In the genomic region with DNA sequence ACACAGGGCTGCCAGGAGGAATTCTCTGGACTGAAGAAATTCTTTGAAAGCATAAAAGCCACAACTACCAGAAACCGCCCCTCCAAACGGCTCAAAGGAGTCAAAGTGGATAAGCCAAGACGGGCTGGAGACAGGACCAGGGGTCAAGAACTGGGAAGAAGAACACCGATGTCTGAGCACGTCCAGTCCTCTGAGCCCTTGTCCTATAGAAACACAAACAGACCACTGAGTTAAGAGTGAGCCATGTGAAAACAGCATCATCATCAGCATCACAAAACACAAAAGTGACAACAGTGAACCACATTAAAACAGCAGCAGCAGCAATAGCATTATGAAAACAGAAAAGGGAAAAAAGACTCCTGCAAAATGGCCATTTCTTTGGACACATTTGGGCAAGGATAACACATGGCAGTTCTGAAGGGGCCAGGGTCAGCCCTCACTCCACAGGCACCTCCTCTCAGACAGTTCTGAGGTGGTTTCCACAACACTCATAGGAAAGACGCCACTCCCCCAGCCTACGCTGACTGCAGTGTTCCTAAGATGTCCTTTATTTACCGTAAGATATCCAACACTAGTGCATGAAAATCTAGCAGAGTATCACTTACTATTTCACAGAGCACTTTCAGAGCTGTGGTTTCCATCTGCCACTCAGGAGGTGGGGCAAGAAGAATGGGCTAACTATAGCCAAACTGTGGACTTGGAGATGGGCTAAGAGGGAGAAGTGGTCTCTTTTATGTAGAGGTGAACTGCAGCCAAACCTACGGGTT, we compare ENCODE assay signal across 18 cellular contexts. TPM values are rescaled to one million over a fixed set of nuclear protein-coding genes. Genes with fewer than 3 reads are reported as not detected.
DNase-seq lines count a peak whose midpoint lies in the region; ATAC-seq, FAIRE-seq and TF ChIP-seq lines count a peak whose summit lies in the region.
"Had no signal": no experiment of that assay in that cellular context is flagged by ENCODE, and none has a peak within 500 bp of the region (broad histone marks: within the 10 kb centered on the region; RNA-seq: fewer than 3 reads in every experiment).

No MANE protein-coding gene starts in this region.

- no peak for TF ChIP-seq CTCF in natural killer cell (IDR thresholded peaks at IDR 0.05)

- peak overlapping the region; percentile 8 for H3K4me2 ChIP-seq in BLaER1

- no peak overlapping the region for H3K27ac Mint-ChIP-seq in activated T-cell treated with anti-CD3 and anti-CD28 coated beads, Interleukin-2, amount 50 U/mL, for 72 hours
- H3K27ac Mint-ChIP-seq in natural killer cell: peak overlapping the region; percentile 98 to 99

- H4K20me1 ChIP-seq in BLaER1: 0 out of 2 replicates have a peak, but pooled peaks cover 5% of the 10 kb centered on the region

- H3K27ac ChIP-seq in BLaER1: peak overlapping the region; percentile 8; the same call in 1 of the 2 replicates
- H3K27ac ChIP-seq: suprapubic skin had no signal

- no peaks in the 10 kb centered on the region for H3K27me3 Mint-ChIP-seq in activated T-cell treated with anti-CD3 and anti-CD28 coated beads, Interleukin-2, amount 50 U/mL, for 72 hours (ENCODE audit: low read depth)
- no peaks in the 10 kb centered on the region for H3K27me3 Mint-ChIP-seq in natural killer cell (ENCODE audit: low read depth in 2 of 2)

- no peaks in the 10 kb centered on the region for H3K9me3 ChIP-seq in BLaER1
- H3K9me3 ChIP-seq: suprapubic skin had no signal

- H3K4me1 ChIP-seq in BLaER1: peaks cover 52% of the 10 kb centered on the region
- H3K4me1 ChIP-seq: suprapubic skin had no signal

- peak overlapping the region; percentile 28 to 36 for H3K4me3 Mint-ChIP-seq in activated T-cell treated with anti-CD3 and anti-CD28 coated beads, Interleukin-2, amount 50 U/mL, for 72 hours
- peak overlapping the region; percentile 64 for H3K4me3 Mint-ChIP-seq in natural killer cell

- no peak for TF ChIP-seq POLR2A in GM12891 (IDR thresholded peaks at IDR 0.05; ENCODE audit: low read depth, low read length)

- H3K9ac ChIP-seq in BLaER1: no peak overlapping the region

- H3K9me3 Mint-ChIP-seq in activated T-cell treated with anti-CD3 and anti-CD28 coated beads, Interleukin-2, amount 50 U/mL, for 72 hours: no peaks in the 10 kb centered on the region
- no peaks in the 10 kb centered on the region for H3K9me3 Mint-ChIP-seq in natural killer cell
- H3K9me3 Mint-ChIP-seq: activated naive CD4-positive, alpha-beta T cell treated with anti-CD3 and anti-CD28 coated beads, Interleukin-2, amount 50 U/mL, for 72 hours had no signal

- peaks cover 92% of the 10 kb centered on the region for H3K36me3 ChIP-seq in BLaER1

- H3K4me1 Mint-ChIP-seq in activated T-cell treated with anti-CD3 and anti-CD28 coated beads, Interleukin-2, amount 50 U/mL, for 72 hours (ENCODE audit: low read depth): peaks cover 84% of the 10 kb centered on the region
- peaks cover 95 to 97% of the 10 kb centered on the region in 2 donors for H3K4me1 Mint-ChIP-seq in natural killer cell

- FAIRE-seq in GM12891 (lab: Jason Lieb, UNC): peak; percentile 54
- FAIRE-seq: bronchial epithelial cell had no signal

- peaks cover 13 to 51% of the 10 kb centered on the region in 2 donors for H3K36me3 Mint-ChIP-seq in activated T-cell treated with anti-CD3 and anti-CD28 coated beads, Interleukin-2, amount 50 U/mL, for 72 hours (ENCODE audit: insufficient read depth in 2 of 2)
- H3K36me3 Mint-ChIP-seq in natural killer cell: peaks cover 10% of the 10 kb centered on the region

- intact Hi-C loops in natural killer cell (cut with micrococcal nuclease): loop anchor here (5.0 kb wide), 1 partner anchor 72 kb away; no protein-coding TSS in a partner anchor

- no peaks in the 10 kb centered on the region for H3K27me3 ChIP-seq in BLaER1
- H3K27me3 ChIP-seq: suprapubic skin had no signal

- ATAC-seq in activated T-cell treated with anti-CD3 and anti-CD28 coated beads, Interleukin-2, amount 50 U/mL, for 72 hours (replicated peaks in 1 of 2): no peak
- peak in 2 of 3 donors; percentile 18 to 22 for ATAC-seq in natural killer cell
- no peak for ATAC-seq in HG03280 (IDR thresholded peaks at IDR 0.05; ENCODE audit: unreplicated experiment)
- ATAC-seq: activated CD4-positive, CD25-positive, alpha-beta regulatory T cell treated with anti-CD3 and anti-CD28 coated beads, Interleukin-2, amount 50 U/mL, for 24 hours had no signal

- DNase-seq in GM12891 (ENCODE audit: insufficient read length, low spot score): no peak
- peak in 1 of 2 donors; percentile 22 for DNase-seq in activated T-cell treated with anti-CD3 and anti-CD28 coated beads, Interleukin-2, amount 50 U/mL, for 72 hours
- DNase-seq in natural killer cell: peak; percentile 28
- no peak for DNase-seq in SHP77 (lab: John Stamatoyannopoulos, UW)
- no peak for DNase-seq in NCI-H1436 (lab: John Stamatoyannopoulos, UW)
- no peak for DNase-seq in globus pallidus (ENCODE audit: low spot score)
- DNase-seq: DMS 273 treated with DMSO at 0.1 percent for 48 hours, hippocampal formation, NCI-H1105 treated with DMSO at 0.1 percent for 48 hours, NCI-H2171, RPMI8226, SW 1271 had no signal

- H3K4me3 ChIP-seq in BLaER1: no peak overlapping the region
- H3K4me3 ChIP-seq: suprapubic skin had no signal

TF ChIP-seq in GM12891, 5 proteins besides CTCF, POLR2A, EP300 and RAD21:
- TF ChIP-seq POU2F2 (IDR thresholded peaks at IDR 0.05; ENCODE audit: low read depth, low read length): no peak
- TF ChIP-seq POLR2AphosphoS5 (IDR thresholded peaks at IDR 0.05; ENCODE audit: low read depth, low read length): no peak
- TF ChIP-seq TAF1 (IDR thresholded peaks at IDR 0.05; ENCODE audit: low read depth, low read length): no peak
- TF ChIP-seq PAX5 (IDR thresholded peaks at IDR 0.05; ENCODE audit: insufficient read depth, low read length, severe bottlenecking): no peak
- no peak for TF ChIP-seq SPI1 (IDR thresholded peaks at IDR 0.05; ENCODE audit: low read depth, low read length)

RNA-seq across cellular contexts. Expression of a gene that starts 28.6 kb away (rescaled TPM):
- polyA plus RNA-seq in GM12891 (2012; ENCODE audit: low read depth, missing spikeins): 0.44 TPM
- 1 to 10 TPM; 2.5 to 4.4 TPM for total RNA-seq in activated T-cell treated with anti-CD3 and anti-CD28 coated beads, Interleukin-2, amount 50 U/mL, for 72 hours
- 10 to 100 TPM; 59.9 to 86.3 (median 68.8) TPM for total RNA-seq in natural killer cell

Comparison
In these comparisons a context has a peak if more than half of its experiments do, and no peak if none do; other contexts are left out.
1. ATAC-seq: peak in natural killer cell (2 of 3); none in activated T-cell treated with anti-CD3 and anti-CD28 coated beads, Interleukin-2, amount 50 U/mL, for 72 hours (0 of 2) and HG03280 (single experiment).
2. RNA of a gene that starts 28.6 kb away (total RNA-seq): 59.9 to 86.3 TPM in natural killer cell; 2.5 to 4.4 TPM in activated T-cell treated with anti-CD3 and anti-CD28 coated beads, Interleukin-2, amount 50 U/mL, for 72 hours; every median in the first group is over 10 times any median in the second.